In the genomic region with DNA sequence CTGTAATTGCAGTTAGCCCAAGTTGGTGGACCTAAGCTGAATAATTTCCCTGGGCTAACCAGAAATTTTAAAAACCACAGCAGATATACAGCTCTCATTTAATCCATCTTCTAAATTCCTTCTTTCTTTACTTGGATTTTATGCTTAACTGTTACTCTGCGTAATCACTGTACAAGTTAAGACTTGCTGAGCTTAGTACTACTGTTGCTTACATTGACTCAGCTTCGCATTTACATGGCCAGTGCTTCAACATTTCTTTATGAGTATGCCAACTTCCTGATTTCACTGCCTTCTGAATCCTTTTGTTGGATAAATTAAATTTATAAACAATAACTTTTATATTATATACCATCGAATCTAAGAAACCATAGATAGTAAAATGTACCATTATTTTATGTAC, we compare ENCODE assay signal across 14 cellular contexts.
"Had no signal": no experiment of that assay in that cellular context is flagged by ENCODE, and none has a peak within 500 bp of the region (broad histone marks: within the 10 kb centered on the region; RNA-seq: fewer than 3 reads in every experiment).

No MANE protein-coding gene starts in this region.

- H3K4me1 ChIP-seq: left lung, right atrium auricular region, uterus had no signal

- H3K27ac ChIP-seq: hepatocyte, left lung, parathyroid adenoma, right atrium auricular region, tibial nerve, uterus had no signal

- ATAC-seq: activated CD8-positive, alpha-beta T cell treated with anti-CD3 and anti-CD28 coated beads, Interleukin-2, amount 10 ng/mL, durations not matched to agents 7 days and 5 days; effector memory CD8-positive, alpha-beta T cell; left lung; stimulated activated naive B cell treated with anti-CD40 and anti-IgM and Interleukin-4, amounts not matched to agents 10 μg/mL and 1 μg/mL and 100 μg/mL, for 72 hours had no signal

- H3K4me2 ChIP-seq: hepatocyte had no signal

- H3K4me3 ChIP-seq: hepatocyte, left lung, right atrium auricular region, tibial nerve, uterus had no signal

- H3K79me2 ChIP-seq: hepatocyte, parathyroid adenoma had no signal

- H3K36me3 ChIP-seq: left lung, right atrium auricular region, tibial nerve, uterus had no signal

- H3K27me3 ChIP-seq: hepatocyte, left lung, right atrium auricular region, tibial nerve, uterus had no signal

- H3K9me3 ChIP-seq: left lung, right atrium auricular region, tibial nerve, uterus had no signal

- H3K9ac ChIP-seq: parathyroid adenoma had no signal

- H2AFZ ChIP-seq: hepatocyte, parathyroid adenoma had no signal

- DNase-seq: activated B cell treated with CpG ODN at 0.5 μM for 24 hours; activated CD8-positive, alpha-beta T cell treated with anti-CD3 and anti-CD28 coated beads, Interleukin-2, amount 10 ng/mL, durations not matched to agents 7 days and 5 days; activated naive CD8-positive, alpha-beta T cell treated with anti-CD3 and anti-CD28 coated beads for 36 hours; effector memory CD8-positive, alpha-beta T cell; islet precursor cell; left lung; stimulated activated CD4-positive, alpha-beta T cell treated with anti-CD3 and anti-CD28 coated beads, Interleukin-15, amount 100 ng/mL, for 24 hours; stimulated activated CD4-positive, alpha-beta T cell treated with anti-CD3 and anti-CD28 coated beads, Interleukin-4, amount 100 ng/mL, for 1 hour; stimulated activated naive B cell treated with anti-CD40 and anti-IgM and Interleukin-4, amounts not matched to agents 10 μg/mL and 1 μg/mL and 100 μg/mL, for 72 hours; uterus had no signal
